ENCODE assay signal across 2 cellular contexts in genomic region chr17:36845916-36846315, GRCh38.
TF ChIP-seq lines count a peak whose summit lies in the region.

No MANE protein-coding gene starts in this region.

TF ChIP-seq in IMR-90, 13 proteins besides CTCF, POLR2A, EP300 and RAD21:
- TF ChIP-seq MAFK (IDR thresholded peaks at IDR 0.05; ENCODE audit: low read depth, low read length) = no peak
- TF ChIP-seq NFE2L2 (IDR thresholded peaks at IDR 0.05; ENCODE audit: low read depth, low read length) = no peak
- TF ChIP-seq BHLHE40 (IDR thresholded peaks at IDR 0.05; ENCODE audit: low read depth, low read length) = no peak
- TF ChIP-seq, protein P1, sequence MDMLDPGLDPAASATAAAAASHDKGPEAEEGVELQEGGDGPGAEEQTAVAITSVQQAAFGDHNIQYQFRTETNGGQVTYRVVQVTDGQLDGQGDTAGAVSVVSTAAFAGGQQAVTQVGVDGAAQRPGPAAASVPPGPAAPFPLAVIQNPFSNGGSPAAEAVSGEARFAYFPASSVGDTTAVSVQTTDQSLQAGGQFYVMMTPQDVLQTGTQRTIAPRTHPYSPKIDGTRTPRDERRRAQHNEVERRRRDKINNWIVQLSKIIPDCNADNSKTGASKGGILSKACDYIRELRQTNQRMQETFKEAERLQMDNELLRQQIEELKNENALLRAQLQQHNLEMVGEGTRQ (IDR thresholded peaks at IDR 0.05; ENCODE audit: low read depth, low read length) = no peak
- no peak for TF ChIP-seq CEBPB (IDR thresholded peaks at IDR 0.05; ENCODE audit: low read depth, low read length)
- no peak for TF ChIP-seq SMC3 (IDR thresholded peaks at IDR 0.05; ENCODE audit: low read depth, low read length)
- no peak for TF ChIP-seq CHD1 (IDR thresholded peaks at IDR 0.05; ENCODE audit: low read depth, low read length)
- TF ChIP-seq FOS (IDR thresholded peaks at IDR 0.05; ENCODE audit: low read depth, low read length) = no peak
- no peak for TF ChIP-seq MAZ (IDR thresholded peaks at IDR 0.05; ENCODE audit: borderline replicate concordance, low read depth, low read length)
- no peak for TF ChIP-seq RFX5 (IDR thresholded peaks at IDR 0.05; ENCODE audit: low read depth, low read length)
- no peak for TF ChIP-seq RCOR1 (IDR thresholded peaks at IDR 0.05; ENCODE audit: insufficient replicate concordance, low read length)
- no peak for TF ChIP-seq ELK1 (IDR thresholded peaks at IDR 0.05; ENCODE audit: borderline replicate concordance, low read depth, low read length)
- no peak for TF ChIP-seq MXI1 (IDR thresholded peaks at IDR 0.05; ENCODE audit: borderline replicate concordance, low read depth, low read length)

TF ChIP-seq in HepG2, 621 proteins besides CTCF, POLR2A, EP300 and RAD21:
- TF ChIP-seq AGO2 (optimal IDR thresholded peaks at IDR 0.05; ENCODE audit: low read depth, low read length) (no peak), NCOA1 (CRISPR knock-in tag; IDR thresholded peaks at IDR 0.05) (no peak), KDM4B (CRISPR knock-in tag; IDR thresholded peaks at IDR 0.05) (no peak), PRMT3 (CRISPR knock-in tag; IDR thresholded peaks at IDR 0.05; ENCODE audit: borderline replicate concordance, low read depth) (no peak), ZSCAN29 (CRISPR knock-in tag; conservative IDR thresholded peaks at IDR 0.05) (no peak), ZNF530 (CRISPR knock-in tag; IDR thresholded peaks at IDR 0.05; ENCODE audit: low read depth) (no peak), RFXANK (CRISPR knock-in tag; IDR thresholded peaks at IDR 0.05) (no peak)
- TF ChIP-seq, protein P2, sequence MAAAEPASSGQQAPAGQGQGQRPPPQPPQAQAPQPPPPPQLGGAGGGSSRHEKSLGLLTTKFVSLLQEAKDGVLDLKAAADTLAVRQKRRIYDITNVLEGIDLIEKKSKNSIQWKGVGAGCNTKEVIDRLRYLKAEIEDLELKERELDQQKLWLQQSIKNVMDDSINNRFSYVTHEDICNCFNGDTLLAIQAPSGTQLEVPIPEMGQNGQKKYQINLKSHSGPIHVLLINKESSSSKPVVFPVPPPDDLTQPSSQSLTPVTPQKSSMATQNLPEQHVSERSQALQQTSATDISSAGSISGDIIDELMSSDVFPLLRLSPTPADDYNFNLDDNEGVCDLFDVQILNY (CRISPR knock-in tag; conservative IDR thresholded peaks at IDR 0.05) = no peak
